16 cellular contexts compared by ENCODE assay signal in the genomic region with DNA sequence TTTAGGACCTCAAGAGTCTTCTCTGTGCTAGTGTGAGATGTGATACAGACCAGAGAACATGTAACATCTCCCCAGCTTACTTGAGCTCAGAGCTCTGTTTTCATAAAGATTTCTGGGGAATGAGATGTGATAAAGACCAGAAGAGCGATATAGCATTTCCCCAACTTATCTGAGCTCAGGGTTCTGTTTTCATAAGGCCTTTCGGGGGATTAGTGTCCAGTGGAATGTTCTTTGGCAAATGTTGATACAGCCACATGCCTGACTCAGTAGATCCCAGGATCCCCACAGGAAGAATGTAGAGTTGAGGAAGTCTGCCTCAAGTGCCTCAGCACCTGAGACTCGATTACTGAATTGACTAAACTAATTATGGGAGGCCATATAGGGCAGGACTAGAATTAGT. TPM values are rescaled to one million over a fixed set of nuclear protein-coding genes. Genes with fewer than 3 reads are reported as not detected.
A peak's percentile ranks its signal among the peaks of the same experiment; 100 is the strongest.
DNase-seq lines count a peak whose midpoint lies in the region; ATAC-seq and TF ChIP-seq lines count a peak whose summit lies in the region.
"Had no signal": no experiment of that assay in that cellular context is flagged by ENCODE, and none has a peak within 500 bp of the region (broad histone marks: within the 10 kb centered on the region; RNA-seq: fewer than 3 reads in every experiment).

No MANE protein-coding gene starts in this region.

- H3K4me3 Mint-ChIP-seq in Caco-2 (ENCODE audit: unreplicated experiment), result peak overlapping the region; percentile 15

- peaks cover 54% of the 10 kb centered on the region for H3K4me1 Mint-ChIP-seq in Caco-2 (ENCODE audit: low read depth, unreplicated experiment)

- H3K9me3 ChIP-seq in Caco-2, result peaks cover 20% of the 10 kb centered on the region
- H3K9me3 ChIP-seq in mesodermal cell (ENCODE audit: control insufficient read depth, low read length), result peaks cover 13% of the 10 kb centered on the region
- H3K9me3 ChIP-seq in adrenal gland (replicated peaks in 1 of 3), result no peaks in the 10 kb centered on the region
- H3K9me3 ChIP-seq in thyroid gland, result no peaks in the 10 kb centered on the region

- peaks cover 17% of the 10 kb centered on the region for H3K36me3 Mint-ChIP-seq in Caco-2 (ENCODE audit: insufficient read depth, unreplicated experiment)
- H3K36me3 Mint-ChIP-seq: natural killer cell had no signal

- no TSS peak for BruUV-seq in Caco-2 (replicated peaks; lab: Mats Ljungman, UMichigan)

- peaks cover 51% of the 10 kb centered on the region for H3K4me1 ChIP-seq in Caco-2
- peaks cover 26% of the 10 kb centered on the region for H3K4me1 ChIP-seq in mesodermal cell (ENCODE audit: control insufficient read depth, insufficient read depth, low read length, poor library complexity, severe bottlenecking)
- peaks cover 3 to 31% of the 10 kb centered on the region in 2 donors for H3K4me1 ChIP-seq in adrenal gland (replicated peaks in 1 of 2)
- peaks cover 17 to 56% of the 10 kb centered on the region in 2 donors for H3K4me1 ChIP-seq in thyroid gland

- TF ChIP-seq CTCF in Caco-2 (IDR thresholded peaks at IDR 0.05; ENCODE audit: insufficient read depth in 1 of 2, low read depth in 1 of 2, low read length in 1 of 2, severe bottlenecking in 1 of 2, unreplicated experiment in 1 of 2), result no peak
- no peak for TF ChIP-seq CTCF in adrenal gland (IDR thresholded peaks at IDR 0.05)
- no peak for TF ChIP-seq CTCF in thyroid gland (IDR thresholded peaks at IDR 0.05)
- no peak for TF ChIP-seq CTCF in omental fat pad (IDR thresholded peaks at IDR 0.05)

- H3K36me3 ChIP-seq in Caco-2 (ENCODE audit: control insufficient read depth, insufficient read depth, low read length) (no peaks in the 10 kb centered on the region), mesodermal cell (ENCODE audit: control insufficient read depth, insufficient read depth, low read length) (no peaks in the 10 kb centered on the region), adrenal gland (replicated peaks in 1 of 2) (no peaks in the 10 kb centered on the region), thyroid gland (no peaks in the 10 kb centered on the region)

- CTCF ChIA-PET in Caco-2 (lab: Charles Lee), result interaction anchor here (0.6 to 2.5 kb wide), 11 partner anchors 9 to 125 kb away, joined by 3 to 47 read pairs (median 4); no protein-coding TSS in a partner anchor

- no peaks in the 10 kb centered on the region for H3K27me3 Mint-ChIP-seq in Caco-2 (ENCODE audit: insufficient read depth, unreplicated experiment)

- peak overlapping the region; percentile 64 for H3K27ac ChIP-seq in mesodermal cell (ENCODE audit: low read depth, low read length, severe bottlenecking)
- no peak overlapping the region for H3K27ac ChIP-seq in adrenal gland
- H3K27ac ChIP-seq in thyroid gland, result no peak overlapping the region
- H3K27ac ChIP-seq: SK-N-MC had no signal

- peaks cover 13% of the 10 kb centered on the region for H3K9me3 Mint-ChIP-seq in Caco-2 (ENCODE audit: unreplicated experiment)
- H3K9me3 Mint-ChIP-seq: natural killer cell had no signal

- WGBS in mesodermal cell (ENCODE audit: insufficient coverage in 2 of 2), 2 experiments, result 92 to 100% methylated on average over 1 to 2 of the region's 3 CpGs
- WGBS in adrenal gland, 4 donors, result 77 to 91% (median 78%) methylated on average over 3 of the region's 3 CpGs
- 52 to 56% methylated on average over 3 of the region's 3 CpGs for WGBS in thyroid gland, 2 donors

- H3K27ac Mint-ChIP-seq in Caco-2 (ENCODE audit: unreplicated experiment), result peak overlapping the region; percentile 60
- H3K27ac Mint-ChIP-seq: natural killer cell had no signal

- H3K27me3 ChIP-seq in Caco-2 (replicated peaks; ENCODE audit: control insufficient read depth, insufficient read depth, low read length) (no peaks in the 10 kb centered on the region), adrenal gland (no peaks in the 10 kb centered on the region), thyroid gland (no peaks in the 10 kb centered on the region)

- intact Hi-C loops in Caco-2 (cut with micrococcal nuclease; ENCODE audit: unreplicated experiment) (loop anchor here (1.0 to 2.0 kb wide), 3 partner anchors 8 to 20 kb away; partner anchors contain the start of gene TOP1), Right ventricle myocardium superior (cut with DNase I) (no loop called here), adrenal gland (cut with DNase I) (no loop called here), thyroid gland (cut with DNase I) (no loop called here)

- POLR2A ChIA-PET in Caco-2 (lab: Charles Lee), result interaction anchor here (0.6 to 1.1 kb wide), 3 partner anchors 18 to 1621 kb away, joined by 4 to 14 read pairs (median 6); partner anchors contain the start of gene TOP1

- DNase-seq in Caco-2 (peak; percentile 78 to 80), LHCN-M2 (ENCODE audit: low read depth) (peak; percentile 65), astrocyte of the hippocampus (ENCODE audit: low read depth, low spot score) (peak; percentile 63), Right ventricle myocardium superior (no peak), adrenal gland (no peak), thyroid gland (no peak), omental fat pad (ENCODE audit: low spot score) (no peak)
- DNase-seq: activated naive CD4-positive, alpha-beta T cell treated with Interleukin-2 at 50 U/mL for 16 hours; effector CD4-positive, alpha-beta T cell; left ventricle myocardium superior; natural killer cell; NCI-H1436 treated with DMSO at 0.1 percent for 48 hours; NCI-H345; substantia nigra had no signal

- H3K4me3 ChIP-seq in Caco-2 (ENCODE audit: low read depth, low read length) (no peak overlapping the region), mesodermal cell (ENCODE audit: extremely low read depth, insufficient read depth, low read length, poor library complexity, severe bottlenecking) (no peak overlapping the region), adrenal gland (no peak overlapping the region), thyroid gland (replicated peaks in 1 of 3) (no peak overlapping the region)
- H3K4me3 ChIP-seq: SK-N-MC had no signal

- ATAC-seq in Right ventricle myocardium superior (ENCODE audit: poor library complexity) (no peak), omental fat pad (ENCODE audit: low FRiP score) (no peak)
- ATAC-seq: left ventricle myocardium superior, natural killer cell had no signal

- TF ChIP-seq POLR2A in adrenal gland (IDR thresholded peaks at IDR 0.05), result no peak
- TF ChIP-seq POLR2A in thyroid gland (IDR thresholded peaks at IDR 0.05), result no peak

RNA-seq across cellular contexts. Expression of gene TOP1, which starts 18.7 kb away (rescaled TPM):
- total RNA-seq in Caco-2 (2022) (142 and 144 TPM in 2 replicates), LHCN-M2 (2014; rRNA removed) (29.7 and 37.4 TPM in 2 replicates), Right ventricle myocardium superior (20.6 TPM), adrenal gland (10 to 100 TPM; 21.2 to 58.8 (median 38.5) TPM), thyroid gland (10 to 100 TPM; 31.3 to 46.3 (median 41.4) TPM), omental fat pad (10 to 100 TPM; 27.6 to 70.6 (median 40.4) TPM)
- 27.1 TPM for polyA plus RNA-seq in LHCN-M2 (2012)
- polyA plus RNA-seq in mesodermal cell (2013, experiment 1 of 2), result 69.0 TPM
- polyA plus RNA-seq in mesodermal cell (2013, experiment 2 of 2), result 80.9 TPM
- 10 to 100 TPM; 19.6 to 96.6 (median 21.2) TPM for polyA plus RNA-seq in adrenal gland

Comparison
In these comparisons a context has a peak if more than half of its experiments do, and no peak if none do; other contexts are left out.
1. DNase-seq: peak in Caco-2 (2 of 2), LHCN-M2 (single experiment) and astrocyte of the hippocampus (single experiment); none in Right ventricle myocardium superior (single experiment), adrenal gland (0 of 7), thyroid gland (0 of 2) and omental fat pad (single experiment).